2 cellular contexts compared by ENCODE assay signal in the genomic region with DNA sequence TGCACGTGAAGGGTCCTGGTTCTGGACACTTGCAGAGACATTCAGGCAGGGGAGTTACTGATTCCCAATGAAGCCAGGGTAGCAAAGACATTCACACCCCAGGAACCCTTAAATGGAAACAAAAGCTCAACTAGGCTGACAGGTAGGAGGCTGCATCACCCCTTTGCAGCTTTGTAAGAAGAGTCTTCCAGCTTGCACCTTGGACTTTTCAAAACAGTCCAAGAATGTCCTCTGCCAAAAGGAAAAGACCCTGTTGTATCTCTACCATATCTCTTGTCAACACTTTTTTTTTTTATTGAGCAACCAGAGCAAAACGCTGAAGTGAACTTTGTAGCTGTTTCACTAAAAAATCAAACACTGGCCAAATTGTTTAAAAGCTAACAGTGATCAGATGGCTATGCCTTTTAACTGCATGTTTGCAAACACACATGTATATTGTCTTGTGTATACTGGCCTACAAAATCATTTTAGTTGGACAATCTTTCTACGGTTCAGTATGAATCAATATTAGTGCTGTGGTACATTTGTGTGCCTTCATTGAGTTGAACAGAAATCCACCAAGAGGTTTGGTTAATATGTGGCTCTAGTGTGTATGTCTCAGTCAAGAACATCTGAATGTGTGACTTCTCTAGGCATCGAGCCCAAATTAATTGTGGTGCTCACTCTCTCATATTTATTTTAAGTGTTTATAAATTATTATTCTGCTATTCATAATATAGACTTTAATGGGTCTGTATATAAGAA.
TF ChIP-seq lines count a peak whose summit lies in the region.

No MANE protein-coding gene starts in this region.

TF ChIP-seq in A549, 52 proteins besides CTCF, POLR2A, EP300 and RAD21:
- TF ChIP-seq POLR2AphosphoS2 (conservative IDR thresholded peaks at IDR 0.05; ENCODE audit: low read length), result no peak
- TF ChIP-seq RNF2 (IDR thresholded peaks at IDR 0.05; ENCODE audit: borderline replicate concordance, low read depth), result no peak
- TF ChIP-seq, protein P1, sequence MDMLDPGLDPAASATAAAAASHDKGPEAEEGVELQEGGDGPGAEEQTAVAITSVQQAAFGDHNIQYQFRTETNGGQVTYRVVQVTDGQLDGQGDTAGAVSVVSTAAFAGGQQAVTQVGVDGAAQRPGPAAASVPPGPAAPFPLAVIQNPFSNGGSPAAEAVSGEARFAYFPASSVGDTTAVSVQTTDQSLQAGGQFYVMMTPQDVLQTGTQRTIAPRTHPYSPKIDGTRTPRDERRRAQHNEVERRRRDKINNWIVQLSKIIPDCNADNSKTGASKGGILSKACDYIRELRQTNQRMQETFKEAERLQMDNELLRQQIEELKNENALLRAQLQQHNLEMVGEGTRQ (IDR thresholded peaks at IDR 0.05), result no peak
- no peak for TF ChIP-seq MAZ (IDR thresholded peaks at IDR 0.05; ENCODE audit: borderline replicate concordance, low read depth, low read length)
- TF ChIP-seq CBX8 (IDR thresholded peaks at IDR 0.05), result no peak

TF ChIP-seq in IMR-90, 13 proteins besides CTCF, POLR2A, EP300 and RAD21:
- no peak for TF ChIP-seq NFE2L2 (IDR thresholded peaks at IDR 0.05; ENCODE audit: low read depth, low read length)
- TF ChIP-seq, protein P2, sequence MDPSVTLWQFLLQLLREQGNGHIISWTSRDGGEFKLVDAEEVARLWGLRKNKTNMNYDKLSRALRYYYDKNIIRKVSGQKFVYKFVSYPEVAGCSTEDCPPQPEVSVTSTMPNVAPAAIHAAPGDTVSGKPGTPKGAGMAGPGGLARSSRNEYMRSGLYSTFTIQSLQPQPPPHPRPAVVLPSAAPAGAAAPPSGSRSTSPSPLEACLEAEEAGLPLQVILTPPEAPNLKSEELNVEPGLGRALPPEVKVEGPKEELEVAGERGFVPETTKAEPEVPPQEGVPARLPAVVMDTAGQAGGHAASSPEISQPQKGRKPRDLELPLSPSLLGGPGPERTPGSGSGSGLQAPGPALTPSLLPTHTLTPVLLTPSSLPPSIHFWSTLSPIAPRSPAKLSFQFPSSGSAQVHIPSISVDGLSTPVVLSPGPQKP (IDR thresholded peaks at IDR 0.05; ENCODE audit: borderline replicate concordance, low read depth, low read length), result no peak
- no peak for TF ChIP-seq FOS (IDR thresholded peaks at IDR 0.05; ENCODE audit: low read depth, low read length)
- TF ChIP-seq SMC3 (IDR thresholded peaks at IDR 0.05; ENCODE audit: low read depth, low read length), result no peak
- TF ChIP-seq MAFK (IDR thresholded peaks at IDR 0.05; ENCODE audit: low read depth, low read length), result no peak
- TF ChIP-seq CEBPB (IDR thresholded peaks at IDR 0.05; ENCODE audit: low read depth, low read length), result no peak
- no peak for TF ChIP-seq MAZ (IDR thresholded peaks at IDR 0.05; ENCODE audit: borderline replicate concordance, low read depth, low read length)
- no peak for TF ChIP-seq RFX5 (IDR thresholded peaks at IDR 0.05; ENCODE audit: low read depth, low read length)
TF ChIP-seq in IMR-90: peak in this region for 0.
